In the genomic region with DNA sequence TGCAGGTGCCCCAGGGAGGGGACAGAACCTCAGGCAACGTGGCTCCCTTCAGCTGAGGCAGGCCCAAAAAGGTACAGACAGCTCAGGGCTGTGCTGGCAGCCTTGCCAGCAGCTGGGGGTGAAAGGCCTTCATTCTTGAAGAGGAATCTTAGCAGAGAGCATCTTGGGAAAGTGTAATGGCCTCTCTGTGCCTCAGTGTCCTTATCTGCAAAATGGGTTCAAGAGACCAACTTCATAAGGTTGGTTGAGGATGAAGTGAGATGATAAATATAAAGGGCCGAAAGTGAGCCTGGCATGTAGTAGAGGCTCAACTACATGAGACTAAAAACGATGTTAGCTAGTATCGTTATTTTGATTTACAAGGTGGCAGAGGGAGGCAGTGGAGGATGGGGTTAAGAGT, we compare ENCODE assay signal across 1 cellular context.
TF ChIP-seq lines count a peak whose summit lies in the region.

No MANE protein-coding gene starts in this region.

TF ChIP-seq in H1, 55 proteins besides CTCF, POLR2A, EP300 and RAD21:
- TF ChIP-seq EZH2 (IDR thresholded peaks at IDR 0.05; ENCODE audit: low read depth, low read length, severe bottlenecking) = no peak
- TF ChIP-seq JUN (IDR thresholded peaks at IDR 0.05; ENCODE audit: low read depth, low read length) = no peak
- TF ChIP-seq TAF7 (optimal IDR thresholded peaks at IDR 0.05; ENCODE audit: borderline replicate concordance, low read depth, low read length) = no peak
- peak; percentile 36; the same call in 1 of the 2 replicates for TF ChIP-seq KDM1A (IDR thresholded peaks at IDR 0.05; ENCODE audit: borderline replicate concordance, low read length)
- TF ChIP-seq SP2 (IDR thresholded peaks at IDR 0.05; ENCODE audit: low read length) = no peak
- no peak for TF ChIP-seq ASH2L (IDR thresholded peaks at IDR 0.05; ENCODE audit: low read length)
TF ChIP-seq in H1: peak in this region for 1.
